In the genomic region with DNA sequence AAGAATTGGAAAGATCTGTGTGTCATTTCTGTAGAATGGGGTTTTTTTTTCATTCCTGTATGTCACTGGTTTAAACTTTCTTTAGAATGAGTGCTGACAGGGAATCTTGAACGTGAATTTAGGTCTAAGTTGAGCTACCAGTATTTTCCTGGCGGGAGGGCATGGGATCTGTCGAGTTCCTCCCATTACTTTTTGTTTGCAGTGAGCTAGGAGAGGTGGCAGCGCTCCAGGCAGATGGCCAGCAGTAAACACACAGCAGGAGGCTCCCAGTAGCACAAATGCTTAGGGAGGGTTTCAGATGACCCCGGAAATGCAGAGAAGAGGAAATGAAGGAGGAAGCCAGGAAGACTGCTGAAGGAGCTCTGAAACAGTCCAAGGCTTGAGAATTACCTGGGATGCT, we compare ENCODE assay signal across 9 cellular contexts.
A peak's percentile ranks its signal among the peaks of the same experiment; 100 is the strongest.
DNase-seq lines count a peak whose midpoint lies in the region; ATAC-seq and TF ChIP-seq lines count a peak whose summit lies in the region.
"Had no signal": no experiment of that assay in that cellular context is flagged by ENCODE, and none has a peak within 500 bp of the region (broad histone marks: within the 10 kb centered on the region; RNA-seq: fewer than 3 reads in every experiment).

No MANE protein-coding gene starts in this region.

- H3K4me3 ChIP-seq in adrenal gland, result no peak overlapping the region

- ATAC-seq in HG03442 (IDR thresholded peaks at IDR 0.05; ENCODE audit: unreplicated experiment) (no peak), GM21447 (IDR thresholded peaks at IDR 0.05; ENCODE audit: unreplicated experiment) (no peak)
- no peak for ATAC-seq in stimulated activated naive CD8-positive, alpha-beta T cell treated with anti-CD3 and anti-CD28 coated beads, Interleukin-15, Interleukin-2, amounts not matched to agents 100 U/mL and 50 U/mL, for 24 hours

- no peak for TF ChIP-seq CTCF in adrenal gland (IDR thresholded peaks at IDR 0.05)

- TF ChIP-seq POLR2A in adrenal gland (IDR thresholded peaks at IDR 0.05), result no peak

- H3K36me3 ChIP-seq in adrenal gland (replicated peaks in 1 of 2), result peaks cover 0 to 6% of the 10 kb centered on the region in 2 donors

- peak; percentile 67 for DNase-seq in DMS153 treated with DMSO at 0.1 percent for 48 hours (lab: John Stamatoyannopoulos, UW; ENCODE audit: unreplicated experiment)
- peak; percentile 12 for DNase-seq in NCI-H187 treated with DMSO at 0.1 percent for 48 hours (lab: John Stamatoyannopoulos, UW)
- peak in 5 of 7 donors; percentile 18 to 58 (median 30) for DNase-seq in adrenal gland
- peak; percentile 23 for DNase-seq in medulla oblongata (ENCODE audit: extremely low spot score)
- DNase-seq in stimulated activated CD4-positive, alpha-beta T cell treated with anti-CD3 and anti-CD28 coated beads, Interleukin-12 subunit alpha, Interleukin-12 subunit beta, amount 100 ng/mL, for 4 hours, result no peak
- DNase-seq in stimulated activated naive CD8-positive, alpha-beta T cell treated with anti-CD3 and anti-CD28 coated beads, Interleukin-15, Interleukin-2, amounts not matched to agents 100 U/mL and 50 U/mL, for 24 hours, result no peak
- DNase-seq: Karpas-422 had no signal

- WGBS in adrenal gland, 4 donors, result 48 to 60% (median 55%) methylated on average over 5 of the region's 5 CpGs

- no peaks in the 10 kb centered on the region for H3K9me3 ChIP-seq in adrenal gland (replicated peaks in 1 of 3)

- no peaks in the 10 kb centered on the region for H3K27me3 ChIP-seq in adrenal gland

- no peak overlapping the region for H3K27ac ChIP-seq in adrenal gland

- intact Hi-C loops in adrenal gland (cut with DNase I), result no loop called here

- no peaks in the 10 kb centered on the region for H3K4me1 ChIP-seq in adrenal gland (replicated peaks in 1 of 2)

Comparison
In these comparisons a context has a peak if more than half of its experiments do, and no peak if none do; other contexts are left out.
1. DNase-seq: peak in DMS153 treated with DMSO at 0.1 percent for 48 hours (single experiment), NCI-H187 treated with DMSO at 0.1 percent for 48 hours (single experiment), adrenal gland (5 of 7) and medulla oblongata (single experiment); none in stimulated activated CD4-positive, alpha-beta T cell treated with anti-CD3 and anti-CD28 coated beads, Interleukin-12 subunit alpha, Interleukin-12 subunit beta, amount 100 ng/mL, for 4 hours (single experiment) and stimulated activated naive CD8-positive, alpha-beta T cell treated with anti-CD3 and anti-CD28 coated beads, Interleukin-15, Interleukin-2, amounts not matched to agents 100 U/mL and 50 U/mL, for 24 hours (single experiment).